Comparison of ENCODE assay signal across 25 cellular contexts in genomic region chr6:136652656-136653055, GRCh38.
"Had no signal": no experiment of that assay in that cellular context is flagged by ENCODE, and none has a peak within 500 bp of the region (broad histone marks: within the 10 kb centered on the region; RNA-seq: fewer than 3 reads in every experiment).

No MANE protein-coding gene starts in this region.

- H3K27ac ChIP-seq: esophagus squamous epithelium, heart right ventricle, psoas muscle, sigmoid colon, transverse colon, vagina had no signal

- FAIRE-seq: endometrium had no signal

- H3K4me1 Mint-ChIP-seq: nephron progenitor cell; stimulated activated memory B cell treated with anti-CD40 and anti-IgM and Interleukin-4, amounts not matched to agents 10 μg/mL and 1 μg/mL and 100 μg/mL, for 72 hours had no signal

- H3K27ac Mint-ChIP-seq: nephron progenitor cell; stimulated activated memory B cell treated with anti-CD40 and anti-IgM and Interleukin-4, amounts not matched to agents 10 μg/mL and 1 μg/mL and 100 μg/mL, for 72 hours; stimulated activated naive CD8-positive, alpha-beta T cell treated with anti-CD3 and anti-CD28 coated beads, Interleukin-15, Interleukin-2, amounts not matched to agents 100 ng/mL and 50 ng/mL, for 24 hours had no signal

- H3K27me3 Mint-ChIP-seq: effector memory CD8-positive, alpha-beta T cell; naive B cell; stimulated activated memory B cell treated with anti-CD40 and anti-IgM and Interleukin-4, amounts not matched to agents 10 μg/mL and 1 μg/mL and 100 μg/mL, for 72 hours; stimulated activated naive CD8-positive, alpha-beta T cell treated with anti-CD3 and anti-CD28 coated beads, Interleukin-15, Interleukin-2, amounts not matched to agents 100 ng/mL and 50 ng/mL, for 24 hours had no signal

- H3K9me3 ChIP-seq: esophagus squamous epithelium, heart right ventricle, mucosa of descending colon, psoas muscle, sigmoid colon, transverse colon, vagina had no signal

- H3K27me3 ChIP-seq: esophagus squamous epithelium, heart right ventricle, sigmoid colon, transverse colon, vagina had no signal

- H3K4me3 Mint-ChIP-seq: effector memory CD8-positive, alpha-beta T cell; mesothelial cell of epicardium; naive B cell; nephron progenitor cell; stimulated activated memory B cell treated with anti-CD40 and anti-IgM and Interleukin-4, amounts not matched to agents 10 μg/mL and 1 μg/mL and 100 μg/mL, for 72 hours; stimulated activated naive CD8-positive, alpha-beta T cell treated with anti-CD3 and anti-CD28 coated beads, Interleukin-15, Interleukin-2, amounts not matched to agents 100 ng/mL and 50 ng/mL, for 24 hours had no signal

- H3K36me3 ChIP-seq: sigmoid colon, transverse colon, vagina had no signal

- DNase-seq: cortex of kidney; effector memory CD8-positive, alpha-beta T cell; erythroblast; esophagus squamous epithelium; foreskin melanocyte; glutamatergic neuron; heart right ventricle; hippocampal formation; kidney glomerular epithelial cell; mesenchymal stem cell; mucosa of descending colon; naive B cell; nephron progenitor cell; nucleus accumbens; posterior cingulate gyrus; psoas muscle; right cardiac atrium; sigmoid colon; stimulated activated CD4-positive, alpha-beta T cell treated with anti-CD3 and anti-CD28 coated beads, Interleukin-4, amount 100 ng/mL, for 4 hours; transverse colon had no signal

- H3K4me1 ChIP-seq: psoas muscle, vagina had no signal

- H3K9me3 Mint-ChIP-seq: effector memory CD8-positive, alpha-beta T cell; mesothelial cell of epicardium; naive B cell; nephron progenitor cell; stimulated activated memory B cell treated with anti-CD40 and anti-IgM and Interleukin-4, amounts not matched to agents 10 μg/mL and 1 μg/mL and 100 μg/mL, for 72 hours; stimulated activated naive CD8-positive, alpha-beta T cell treated with anti-CD3 and anti-CD28 coated beads, Interleukin-15, Interleukin-2, amounts not matched to agents 100 ng/mL and 50 ng/mL, for 24 hours had no signal

- H3K4me3 ChIP-seq: esophagus squamous epithelium, heart right ventricle, mucosa of descending colon, psoas muscle, sigmoid colon, transverse colon, vagina had no signal

- ATAC-seq: effector memory CD8-positive, alpha-beta T cell; heart right ventricle; mucosa of descending colon; psoas muscle; right cardiac atrium; stimulated activated memory B cell treated with anti-CD40 and anti-IgM and Interleukin-4, amounts not matched to agents 10 μg/mL and 1 μg/mL and 100 μg/mL, for 72 hours had no signal
